1 cellular context compared by ENCODE assay signal in genomic region chr4:153622778-153623240, GRCh38.
TF ChIP-seq lines count a peak whose summit lies in the region.

No MANE protein-coding gene starts in this region.

TF ChIP-seq in GM12878, 131 proteins besides CTCF, POLR2A, EP300 and RAD21 (continued from another document):
- TF ChIP-seq ATF2 (IDR thresholded peaks at IDR 0.05; ENCODE audit: low read length) (no peak), HCFC1 (IDR thresholded peaks at IDR 0.05; ENCODE audit: low read length) (no peak), STAT1 (conservative IDR thresholded peaks at IDR 0.05) (no peak), TAF1 (IDR thresholded peaks at IDR 0.05; ENCODE audit: borderline replicate concordance, low read depth, low read length) (no peak), E4F1 (IDR thresholded peaks at IDR 0.05; ENCODE audit: borderline replicate concordance, partially characterized antibody) (no peak), CHD1 (IDR thresholded peaks at IDR 0.05; ENCODE audit: low read depth, low read length) (no peak), ZNF384 (IDR thresholded peaks at IDR 0.05; ENCODE audit: borderline replicate concordance, low read depth, low read length) (no peak), KDM1A (IDR thresholded peaks at IDR 0.05; ENCODE audit: borderline replicate concordance) (no peak), JUNB (IDR thresholded peaks at IDR 0.05) (no peak), BHLHE40 (IDR thresholded peaks at IDR 0.05; ENCODE audit: borderline replicate concordance in 1 of 2, low read depth in 2 of 2, low read length in 1 of 2) (no peak)
